In genomic region chr7:158957921-158958471, GRCh38 we compare ENCODE assay signal across 1 cellular context.
TF ChIP-seq lines count a peak whose summit lies in the region.

No MANE protein-coding gene starts in this region.

TF ChIP-seq in K562, 482 proteins besides CTCF, POLR2A, EP300 and RAD21 (continued from another document):
- TF ChIP-seq PBX2 (CRISPR knock-in tag; IDR thresholded peaks at IDR 0.05; ENCODE audit: low read depth) (peak; percentile 65; the same call in 1 of the 2 replicates), PBX2 (tag; conservative IDR thresholded peaks at IDR 0.05; ENCODE audit: low read depth) (no peak), SP1 (CRISPR knock-in tag; IDR thresholded peaks at IDR 0.05) (0 out of 2 replicates have a peak, but pooled peaks have one; percentile 42), NFXL1 (CRISPR knock-in tag; IDR thresholded peaks at IDR 0.05) (no peak), MNT (conservative IDR thresholded peaks at IDR 0.05) (0 out of 4 replicates have a peak, but pooled peaks of 1 of the 2 experiments have one; percentile 53), HMGN3 (IDR thresholded peaks at IDR 0.05; ENCODE audit: borderline replicate concordance, extremely low read depth, insufficient read length, low read depth, low read length) (peak; percentile 8), POLR2G (IDR thresholded peaks at IDR 0.05; ENCODE audit: low read depth, low read length) (peak; percentile 59), PKNOX1 (IDR thresholded peaks at IDR 0.05) (peak; percentile 92), E2F8 (IDR thresholded peaks at IDR 0.05; ENCODE audit: low read depth, partially characterized antibody) (no peak), CTBP1 (IDR thresholded peaks at IDR 0.05; ENCODE audit: borderline replicate concordance) (peak; percentile 37; the same call in 1 of the 2 replicates), ZNF584 (CRISPR knock-in tag; IDR thresholded peaks at IDR 0.05; ENCODE audit: low read depth) (no peak), EGR1 (conservative IDR thresholded peaks at IDR 0.05) (0 out of 2 replicates have a peak, but pooled peaks have one; percentile 12), ZBTB33 (CRISPR knock-in tag; IDR thresholded peaks at IDR 0.05) (0 out of 2 replicates have a peak, but pooled peaks have one; percentile 16), ZFP1 (CRISPR knock-in tag; IDR thresholded peaks at IDR 0.05) (no peak)
